ENCODE assay signal across 8 cellular contexts in the genomic region with DNA sequence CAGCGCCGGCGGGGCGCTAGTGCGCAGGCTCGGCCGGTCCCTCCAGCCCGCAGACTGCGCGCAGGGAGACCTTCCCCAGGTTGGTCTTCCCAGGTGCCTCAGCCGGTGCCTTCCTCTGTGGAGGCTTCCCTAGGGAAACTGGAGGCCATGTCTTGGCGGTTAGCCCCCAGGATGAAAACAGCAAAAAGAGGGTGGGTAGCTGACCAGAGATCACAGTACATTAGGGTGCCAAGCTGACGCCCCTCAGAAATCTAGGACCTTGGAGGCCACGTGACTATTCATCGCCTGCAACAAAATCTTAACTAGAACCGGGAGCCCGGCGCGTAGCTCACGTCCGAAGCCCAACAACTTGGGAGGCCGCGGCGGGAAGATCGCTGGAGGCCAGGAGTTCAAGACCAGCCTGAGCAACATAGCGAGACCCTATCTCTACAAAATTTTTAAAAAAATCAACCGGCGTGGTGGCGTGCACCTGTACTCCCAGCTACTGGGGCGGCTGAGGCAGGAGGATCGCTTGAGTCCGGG. TPM values are rescaled to one million over a fixed set of nuclear protein-coding genes. Genes with fewer than 3 reads are reported as not detected.
DNase-seq lines count a peak whose midpoint lies in the region.

No MANE protein-coding gene starts in this region.

- H3K36me3 ChIP-seq in thymus (ENCODE audit: control insufficient read depth, insufficient read depth): peaks cover 16% of the 10 kb centered on the region

- CTCF ChIA-PET in activated CD4-positive, alpha-beta T cell treated with anti-CD3 and anti-CD28 coated beads, Interleukin-2, amount 10 ng/mL, durations not matched to agents 7 days and 5 days (lab: Charles Lee): interaction anchor here (1.4 to 5.6 kb wide), 8 partner anchors 9 to 102 kb away, joined by 4 to 58 read pairs (median 16); a partner anchor contains a TSS

- POLR2A ChIA-PET in activated CD4-positive, alpha-beta T cell treated with anti-CD3 and anti-CD28 coated beads, Interleukin-2, amount 10 ng/mL, durations not matched to agents 7 days and 5 days (lab: Charles Lee): no interaction called here

- H3K4me1 Mint-ChIP-seq in activated CD4-positive, alpha-beta T cell treated with anti-CD3 and anti-CD28 coated beads, Interleukin-2, amount 10 ng/mL, durations not matched to agents 7 days and 5 days: peaks cover 43% of the 10 kb centered on the region
- H3K4me1 Mint-ChIP-seq in activated T-helper 1 cell treated with anti-CD3 and anti-CD28 coated beads, Interleukin-12 subunit alpha, Interleukin-12 subunit beta, Interleukin-2, Interleukin-4 antibody, amounts not matched to agents 30 ng/mL and 10 ng/mL and 1 ng/mL, durations not matched to agents 14 hours and 24 hours and 36 hours (ENCODE audit: low read depth): peaks cover 28% of the 10 kb centered on the region

- H3K27ac Mint-ChIP-seq in activated CD4-positive, alpha-beta T cell treated with anti-CD3 and anti-CD28 coated beads, Interleukin-2, amount 10 ng/mL, durations not matched to agents 7 days and 5 days: peak overlapping the region; percentile 97
- peak overlapping the region; percentile 98 for H3K27ac Mint-ChIP-seq in activated T-helper 1 cell treated with anti-CD3 and anti-CD28 coated beads, Interleukin-12 subunit alpha, Interleukin-12 subunit beta, Interleukin-2, Interleukin-4 antibody, amounts not matched to agents 30 ng/mL and 10 ng/mL and 1 ng/mL, durations not matched to agents 14 hours and 24 hours and 36 hours

- no peaks in the 10 kb centered on the region for H3K9me3 Mint-ChIP-seq in activated CD4-positive, alpha-beta T cell treated with anti-CD3 and anti-CD28 coated beads, Interleukin-2, amount 10 ng/mL, durations not matched to agents 7 days and 5 days
- H3K9me3 Mint-ChIP-seq in activated T-helper 1 cell treated with anti-CD3 and anti-CD28 coated beads, Interleukin-12 subunit alpha, Interleukin-12 subunit beta, Interleukin-2, Interleukin-4 antibody, amounts not matched to agents 30 ng/mL and 10 ng/mL and 1 ng/mL, durations not matched to agents 14 hours and 24 hours and 36 hours: no peaks in the 10 kb centered on the region

- 31% methylated on average over 32 of the region's 32 CpGs for WGBS in thymus

- peaks cover 16% of the 10 kb centered on the region for H3K4me1 ChIP-seq in thymus (ENCODE audit: control insufficient read depth, insufficient read depth, low read length)

- intact Hi-C loops in activated T-helper 1 cell treated with anti-CD3 and anti-CD28 coated beads, Interleukin-12 subunit alpha, Interleukin-12 subunit beta, Interleukin-2, Interleukin-4 antibody, amounts not matched to agents 30 ng/mL and 10 ng/mL and 1 ng/mL, durations not matched to agents 14 hours and 24 hours and 36 hours (cut with micrococcal nuclease): loop anchor here (2.0 kb wide), 1 partner anchor 76 kb away; a partner anchor contains a TSS

- DNase-seq in activated CD4-positive, alpha-beta T cell treated with anti-CD3 and anti-CD28 coated beads, Interleukin-2, amount 10 ng/mL, durations not matched to agents 7 days and 5 days: no peak
- no peak for DNase-seq in activated CD4-positive, alpha-beta T cell treated with anti-CD3 and anti-CD28 coated beads for 1 hour
- DNase-seq in activated T-helper 1 cell treated with anti-CD3 and anti-CD28 coated beads, Interleukin-12 subunit alpha, Interleukin-12 subunit beta, Interleukin-2, Interleukin-4 antibody, amounts not matched to agents 30 ng/mL and 10 ng/mL and 1 ng/mL, durations not matched to agents 14 hours and 24 hours and 36 hours (ENCODE audit: low spot score): no peak
- DNase-seq in iPS-NIHi7 (ENCODE audit: extremely low spot score): peak; percentile 96
- no peak for DNase-seq in stimulated activated CD4-positive, alpha-beta T cell treated with anti-CD3 and anti-CD28 coated beads, Interleukin-4, amount 100 ng/mL, for 1 hour
- DNase-seq in hepatic stellate cell (ENCODE audit: low spot score): no peak
- no peak for DNase-seq in activated effector memory CD4-positive, alpha-beta T cell treated with anti-CD3 and anti-CD28 coated beads, Interleukin-2, amount 50 U/mL, for 16 hours

- peak overlapping the region; percentile 78 for H3K27ac ChIP-seq in thymus (ENCODE audit: low read depth)

- peaks cover 24% of the 10 kb centered on the region for H3K36me3 Mint-ChIP-seq in activated CD4-positive, alpha-beta T cell treated with anti-CD3 and anti-CD28 coated beads, Interleukin-2, amount 10 ng/mL, durations not matched to agents 7 days and 5 days (ENCODE audit: low read depth)
- H3K36me3 Mint-ChIP-seq in activated T-helper 1 cell treated with anti-CD3 and anti-CD28 coated beads, Interleukin-12 subunit alpha, Interleukin-12 subunit beta, Interleukin-2, Interleukin-4 antibody, amounts not matched to agents 30 ng/mL and 10 ng/mL and 1 ng/mL, durations not matched to agents 14 hours and 24 hours and 36 hours (ENCODE audit: low read depth): peaks cover 23% of the 10 kb centered on the region

- H3K4me3 Mint-ChIP-seq in activated CD4-positive, alpha-beta T cell treated with anti-CD3 and anti-CD28 coated beads, Interleukin-2, amount 10 ng/mL, durations not matched to agents 7 days and 5 days: peak overlapping the region; percentile 88
- peak overlapping the region; percentile 94 for H3K4me3 Mint-ChIP-seq in activated T-helper 1 cell treated with anti-CD3 and anti-CD28 coated beads, Interleukin-12 subunit alpha, Interleukin-12 subunit beta, Interleukin-2, Interleukin-4 antibody, amounts not matched to agents 30 ng/mL and 10 ng/mL and 1 ng/mL, durations not matched to agents 14 hours and 24 hours and 36 hours

- H3K27me3 ChIP-seq in thymus (ENCODE audit: control insufficient read depth, insufficient read depth): no peaks in the 10 kb centered on the region

- no peaks in the 10 kb centered on the region for H3K9me3 ChIP-seq in thymus (ENCODE audit: control insufficient read depth)

- H3K4me3 ChIP-seq in thymus (ENCODE audit: low read length): peak overlapping the region; percentile 86

- no peaks in the 10 kb centered on the region for H3K27me3 Mint-ChIP-seq in activated CD4-positive, alpha-beta T cell treated with anti-CD3 and anti-CD28 coated beads, Interleukin-2, amount 10 ng/mL, durations not matched to agents 7 days and 5 days
- no peaks in the 10 kb centered on the region for H3K27me3 Mint-ChIP-seq in activated T-helper 1 cell treated with anti-CD3 and anti-CD28 coated beads, Interleukin-12 subunit alpha, Interleukin-12 subunit beta, Interleukin-2, Interleukin-4 antibody, amounts not matched to agents 30 ng/mL and 10 ng/mL and 1 ng/mL, durations not matched to agents 14 hours and 24 hours and 36 hours (ENCODE audit: insufficient read depth)

RNA-seq across cellular contexts. Expression of a gene that starts 0.3 kb away (rescaled TPM):
- total RNA-seq in activated CD4-positive, alpha-beta T cell treated with anti-CD3 and anti-CD28 coated beads, Interleukin-2, amount 10 ng/mL, durations not matched to agents 7 days and 5 days: 100 to 1,000 TPM in 1 of 2 experiments, 10 to 100 TPM in 1; 87.3 to 103 TPM
- total RNA-seq in activated T-helper 1 cell treated with anti-CD3 and anti-CD28 coated beads, Interleukin-12 subunit alpha, Interleukin-12 subunit beta, Interleukin-2, Interleukin-4 antibody, amounts not matched to agents 30 ng/mL and 10 ng/mL and 1 ng/mL, durations not matched to agents 14 hours and 24 hours and 36 hours: 138 and 143 TPM in 2 replicates
- polyA plus RNA-seq in thymus: 148 TPM

RNA-seq across cellular contexts. Expression of a gene that starts 7.6 kb away (rescaled TPM):
- total RNA-seq in activated CD4-positive, alpha-beta T cell treated with anti-CD3 and anti-CD28 coated beads, Interleukin-2, amount 10 ng/mL, durations not matched to agents 7 days and 5 days: 10 to 100 TPM; 24.2 to 24.3 TPM
- 19.0 and 19.5 TPM in 2 replicates for total RNA-seq in activated T-helper 1 cell treated with anti-CD3 and anti-CD28 coated beads, Interleukin-12 subunit alpha, Interleukin-12 subunit beta, Interleukin-2, Interleukin-4 antibody, amounts not matched to agents 30 ng/mL and 10 ng/mL and 1 ng/mL, durations not matched to agents 14 hours and 24 hours and 36 hours
- polyA plus RNA-seq in thymus: 34.2 TPM

RNA-seq across cellular contexts. Expression of a gene that starts 27.2 kb away (rescaled TPM):
- total RNA-seq in activated CD4-positive, alpha-beta T cell treated with anti-CD3 and anti-CD28 coated beads, Interleukin-2, amount 10 ng/mL, durations not matched to agents 7 days and 5 days: 10 to 100 TPM; 61.6 to 67.4 TPM
- 49.7 and 53.4 TPM in 2 replicates for total RNA-seq in activated T-helper 1 cell treated with anti-CD3 and anti-CD28 coated beads, Interleukin-12 subunit alpha, Interleukin-12 subunit beta, Interleukin-2, Interleukin-4 antibody, amounts not matched to agents 30 ng/mL and 10 ng/mL and 1 ng/mL, durations not matched to agents 14 hours and 24 hours and 36 hours
- 103 TPM for polyA plus RNA-seq in thymus

RNA-seq across cellular contexts. Expression of a gene that starts 27.8 kb away (rescaled TPM):
- total RNA-seq in activated CD4-positive, alpha-beta T cell treated with anti-CD3 and anti-CD28 coated beads, Interleukin-2, amount 10 ng/mL, durations not matched to agents 7 days and 5 days: 10 to 100 TPM; 59.7 to 69.5 TPM
- total RNA-seq in activated T-helper 1 cell treated with anti-CD3 and anti-CD28 coated beads, Interleukin-12 subunit alpha, Interleukin-12 subunit beta, Interleukin-2, Interleukin-4 antibody, amounts not matched to agents 30 ng/mL and 10 ng/mL and 1 ng/mL, durations not matched to agents 14 hours and 24 hours and 36 hours: 65.2 and 68.9 TPM in 2 replicates
- 32.0 TPM for polyA plus RNA-seq in thymus

RNA-seq across cellular contexts. Expression of a gene that starts 44.4 kb away (rescaled TPM):
- not detected for total RNA-seq in activated CD4-positive, alpha-beta T cell treated with anti-CD3 and anti-CD28 coated beads, Interleukin-2, amount 10 ng/mL, durations not matched to agents 7 days and 5 days
- total RNA-seq in activated T-helper 1 cell treated with anti-CD3 and anti-CD28 coated beads, Interleukin-12 subunit alpha, Interleukin-12 subunit beta, Interleukin-2, Interleukin-4 antibody, amounts not matched to agents 30 ng/mL and 10 ng/mL and 1 ng/mL, durations not matched to agents 14 hours and 24 hours and 36 hours: not detected in 2 replicates
- polyA plus RNA-seq in thymus: 0.11 TPM
